Comparison of ENCODE assay signal across 2 cellular contexts in the genomic region with DNA sequence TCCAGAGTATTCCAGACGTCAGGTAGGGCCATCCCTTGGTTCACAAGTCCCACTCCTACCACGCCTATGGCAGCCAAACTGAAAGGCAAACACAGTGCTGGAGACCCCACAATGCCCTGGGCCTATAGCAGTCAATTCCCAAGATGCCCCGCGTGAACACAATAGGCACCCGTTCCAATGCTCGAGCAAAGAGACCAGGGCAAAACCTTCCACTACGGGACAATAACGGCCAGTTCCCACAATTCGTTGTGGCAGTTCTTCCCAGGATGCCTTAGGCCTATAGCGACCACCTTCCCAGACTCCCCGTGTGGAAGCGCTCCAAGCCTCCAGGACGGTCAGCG.
TF ChIP-seq lines count a peak whose summit lies in the region.

No MANE protein-coding gene starts in this region.

TF ChIP-seq in HCT116, 20 proteins besides CTCF, POLR2A, EP300 and RAD21:
- no peak; the same call in 1 of the 2 replicates for TF ChIP-seq CBX3 (IDR thresholded peaks at IDR 0.05; ENCODE audit: low read depth)
- TF ChIP-seq ZNF274 (IDR thresholded peaks at IDR 0.05; ENCODE audit: low read depth, low read length): no peak
- no peak for TF ChIP-seq SRF (IDR thresholded peaks at IDR 0.05; ENCODE audit: low read depth)
- TF ChIP-seq EZH2 (IDR thresholded peaks at IDR 0.05): no peak

TF ChIP-seq in H1, 55 proteins besides CTCF, POLR2A, EP300 and RAD21:
- 0 out of 4 replicates have a peak, but pooled peaks of 1 of the 2 experiments have one; percentile 24 for TF ChIP-seq SIN3A (conservative IDR thresholded peaks at IDR 0.05 in 1 of 2, IDR thresholded peaks at IDR 0.05 in 1 of 2; ENCODE audit: low read depth in 1 of 2, low read length in 2 of 2)
- TF ChIP-seq GTF2F1 (IDR thresholded peaks at IDR 0.05; ENCODE audit: borderline replicate concordance, low read depth, low read length): 0 out of 2 replicates have a peak, but pooled peaks have one; percentile 37
- TF ChIP-seq KDM5A (IDR thresholded peaks at IDR 0.05; ENCODE audit: low read length): no peak
- TF ChIP-seq SP4 (IDR thresholded peaks at IDR 0.05; ENCODE audit: low read length): no peak
- TF ChIP-seq TBP (IDR thresholded peaks at IDR 0.05; ENCODE audit: low read depth, low read length): no peak
- TF ChIP-seq RBBP5 (IDR thresholded peaks at IDR 0.05; ENCODE audit: borderline replicate concordance, low read depth, low read length): no peak
